Comparison of ENCODE assay signal across 26 cellular contexts in genomic region chr2:42673989-42674564, GRCh38.
"Had no signal": no experiment of that assay in that cellular context is flagged by ENCODE, and none has a peak within 500 bp of the region (broad histone marks: within the 10 kb centered on the region; RNA-seq: fewer than 3 reads in every experiment).

No MANE protein-coding gene starts in this region.

- FAIRE-seq: keratinocyte, small intestine, urothelium cell line had no signal

- H3K4me3 Mint-ChIP-seq: activated CD4-positive, alpha-beta T cell treated with anti-CD3 and anti-CD28 coated beads, Interleukin-2, amount 10 ng/mL, durations not matched to agents 24 days and 14 days; activated T-cell treated with anti-CD3 and anti-CD28 coated beads, Interleukin-2, amount 50 U/mL, for 24 hours; activated T-helper 17 cell treated with anti-CD3 and anti-CD28 coated beads, Interleukin-2, amount 50 U/mL, for 72 hours; naive thymus-derived CD4-positive, alpha-beta T cell; neural crest cell; stimulated activated effector memory CD8-positive, alpha-beta T cell treated with anti-CD3 and anti-CD28 coated beads, Interleukin-12 subunit alpha, Interleukin-12 subunit beta, amount 100 ng/mL, for 72 hours; stimulated activated naive CD8-positive, alpha-beta T cell treated with anti-CD3 and anti-CD28 coated beads, Interleukin-15, amount 100 ng/mL, for 72 hours had no signal

- H3K36me3 ChIP-seq: adrenal gland, ascending aorta, breast epithelium, lower lobe of right lung had no signal

- H3K27ac Mint-ChIP-seq: activated CD4-positive, alpha-beta T cell treated with anti-CD3 and anti-CD28 coated beads, Interleukin-2, amount 10 ng/mL, durations not matched to agents 24 days and 14 days; activated naive CD4-positive, alpha-beta T cell treated with anti-CD3 and anti-CD28 coated beads, Interleukin-2, amount 50 U/mL, for 72 hours; activated T-cell treated with anti-CD3 and anti-CD28 coated beads, Interleukin-2, amount 50 U/mL, for 24 hours; activated T-helper 17 cell treated with anti-CD3 and anti-CD28 coated beads, Interleukin-2, amount 50 U/mL, for 72 hours; naive thymus-derived CD4-positive, alpha-beta T cell; stimulated activated effector memory CD8-positive, alpha-beta T cell treated with anti-CD3 and anti-CD28 coated beads, Interleukin-12 subunit alpha, Interleukin-12 subunit beta, amount 100 ng/mL, for 72 hours; stimulated activated naive CD8-positive, alpha-beta T cell treated with anti-CD3 and anti-CD28 coated beads, Interleukin-15, amount 100 ng/mL, for 72 hours had no signal

- H3K4me3 ChIP-seq: adrenal gland, ascending aorta, breast epithelium, gastroesophageal sphincter, heart left ventricle, lower lobe of right lung, suprapubic skin, tibial nerve had no signal

- H3K27me3 Mint-ChIP-seq: activated CD4-positive, alpha-beta T cell treated with anti-CD3 and anti-CD28 coated beads, Interleukin-2, amount 10 ng/mL, durations not matched to agents 24 days and 14 days; activated T-cell treated with anti-CD3 and anti-CD28 coated beads, Interleukin-2, amount 50 U/mL, for 24 hours; activated T-helper 17 cell treated with anti-CD3 and anti-CD28 coated beads, Interleukin-2, amount 50 U/mL, for 72 hours; naive thymus-derived CD4-positive, alpha-beta T cell; stimulated activated naive CD8-positive, alpha-beta T cell treated with anti-CD3 and anti-CD28 coated beads, Interleukin-15, amount 100 ng/mL, for 72 hours had no signal

- H3K27me3 ChIP-seq: adrenal gland, ascending aorta, breast epithelium, gastroesophageal sphincter, heart left ventricle, suprapubic skin, tibial nerve had no signal

- H3K9me3 Mint-ChIP-seq: activated CD4-positive, alpha-beta T cell treated with anti-CD3 and anti-CD28 coated beads, Interleukin-2, amount 10 ng/mL, durations not matched to agents 24 days and 14 days; activated T-cell treated with anti-CD3 and anti-CD28 coated beads, Interleukin-2, amount 50 U/mL, for 24 hours; stimulated activated effector memory CD8-positive, alpha-beta T cell treated with anti-CD3 and anti-CD28 coated beads, Interleukin-12 subunit alpha, Interleukin-12 subunit beta, amount 100 ng/mL, for 72 hours; stimulated activated naive CD8-positive, alpha-beta T cell treated with anti-CD3 and anti-CD28 coated beads, Interleukin-15, amount 100 ng/mL, for 72 hours had no signal

- H3K27ac ChIP-seq: adrenal gland, ascending aorta, breast epithelium, epithelial cell of prostate, gastroesophageal sphincter, heart left ventricle, lower lobe of right lung, suprapubic skin, tibial nerve had no signal

- ATAC-seq: activated CD4-positive, CD25-positive, alpha-beta regulatory T cell treated with anti-CD3 and anti-CD28 coated beads, Interleukin-2, amount 50 U/mL, for 24 hours; activated naive CD4-positive, alpha-beta T cell treated with anti-CD3 and anti-CD28 coated beads, Interleukin-2, amount 50 U/mL, for 72 hours; activated T-helper 17 cell treated with anti-CD3 and anti-CD28 coated beads, Interleukin-2, amount 50 U/mL, for 72 hours; gastroesophageal sphincter; heart left ventricle; left colon; lower lobe of right lung; naive thymus-derived CD4-positive, alpha-beta T cell; sciatic nerve; stimulated activated effector memory CD8-positive, alpha-beta T cell treated with anti-CD3 and anti-CD28 coated beads, Interleukin-12 subunit alpha, Interleukin-12 subunit beta, amount 100 ng/mL, for 72 hours; stimulated activated naive CD8-positive, alpha-beta T cell treated with anti-CD3 and anti-CD28 coated beads, Interleukin-15, amount 100 ng/mL, for 72 hours had no signal

- DNase-seq: activated CD4-positive, alpha-beta T cell treated with anti-CD3 and anti-CD28 coated beads, Interleukin-2, amount 10 ng/mL, durations not matched to agents 24 days and 14 days; activated T-cell treated with anti-CD3 and anti-CD28 coated beads, Interleukin-2, amount 50 U/mL, for 24 hours; adrenal gland; cerebellar nuclear complex; heart left ventricle; left colon; lower lobe of right lung; naive thymus-derived CD4-positive, alpha-beta T cell; occipital lobe; small intestine; stimulated activated CD4-positive, alpha-beta T cell treated with anti-CD3 and anti-CD28 coated beads, Interleukin-2, amount 100 ng/mL, for 24 hours; stimulated activated naive CD8-positive, alpha-beta T cell treated with anti-CD3 and anti-CD28 coated beads, Interleukin-15, amount 100 ng/mL, for 72 hours had no signal

- H3K9me3 ChIP-seq: adrenal gland, ascending aorta, breast epithelium, gastroesophageal sphincter, heart left ventricle, lower lobe of right lung, suprapubic skin, tibial nerve had no signal

- H3K36me3 Mint-ChIP-seq: stimulated activated effector memory CD8-positive, alpha-beta T cell treated with anti-CD3 and anti-CD28 coated beads, Interleukin-12 subunit alpha, Interleukin-12 subunit beta, amount 100 ng/mL, for 72 hours had no signal

- H3K4me1 ChIP-seq: ascending aorta, breast epithelium, heart left ventricle, lower lobe of right lung, suprapubic skin, tibial nerve had no signal
